ENCODE assay signal across 18 cellular contexts in the genomic region with DNA sequence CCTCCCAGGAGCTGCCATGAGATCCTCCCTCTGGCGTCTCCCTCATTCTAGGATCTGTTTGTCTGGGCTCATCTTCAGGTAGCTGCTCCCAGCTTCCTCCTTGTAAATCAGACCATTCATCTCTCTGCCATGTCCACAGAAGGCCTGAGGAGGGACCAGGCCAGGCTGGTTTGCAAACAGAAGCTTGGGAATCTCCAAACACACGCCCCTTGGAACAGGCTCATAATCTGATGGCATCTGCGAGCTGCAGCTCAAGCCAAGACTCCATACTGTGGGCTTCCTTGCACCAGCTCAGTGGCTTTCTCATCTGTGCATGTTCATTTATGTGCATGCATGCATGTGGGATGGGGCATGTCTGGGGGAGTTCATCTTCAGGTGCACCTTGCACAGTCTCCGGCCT.
"Had no signal": no experiment of that assay in that cellular context is flagged by ENCODE, and none has a peak within 500 bp of the region (broad histone marks: within the 10 kb centered on the region; RNA-seq: fewer than 3 reads in every experiment).

No MANE protein-coding gene starts in this region.

- H2AFZ ChIP-seq: neural progenitor cell had no signal

- H3K4me3 ChIP-seq: esophagus squamous epithelium, gastroesophageal sphincter, left ventricle myocardium inferior, lower lobe of right lung, neural progenitor cell, ovary had no signal

- H3K9me3 ChIP-seq: esophagus squamous epithelium, gastroesophageal sphincter, left ventricle myocardium inferior, lower lobe of right lung, ovary had no signal

- ATAC-seq: effector memory CD8-positive, alpha-beta T cell; gastroesophageal sphincter; left cardiac atrium; lower lobe of right lung; right cardiac atrium had no signal

- DNase-seq: effector memory CD8-positive, alpha-beta T cell; esophagus squamous epithelium; foreskin fibroblast; glutamatergic neuron; kidney; left cardiac atrium; left ventricle myocardium inferior; lower lobe of right lung; natural killer cell; nucleus accumbens; ovary; right cardiac atrium; small intestine; stimulated activated CD4-positive, alpha-beta T cell treated with anti-CD3 and anti-CD28 coated beads, Interleukin-12 subunit alpha, Interleukin-12 subunit beta, amount 100 ng/mL, for 4 hours; stimulated activated naive CD4-positive, alpha-beta T cell treated with Interleukin-2 at 50 U/mL for 16 hours; trophoblast cell had no signal

- H3K36me3 ChIP-seq: esophagus squamous epithelium, gastroesophageal sphincter, left ventricle myocardium inferior, lower lobe of right lung, neural progenitor cell, ovary had no signal

- H3K4me2 ChIP-seq: neural progenitor cell had no signal

- H3K9ac ChIP-seq: neural progenitor cell had no signal

- H3K27me3 ChIP-seq: neural progenitor cell, ovary had no signal

- H3K27ac ChIP-seq: esophagus squamous epithelium, gastroesophageal sphincter, left ventricle myocardium inferior, lower lobe of right lung, neural progenitor cell, ovary had no signal
